In the genomic region with DNA sequence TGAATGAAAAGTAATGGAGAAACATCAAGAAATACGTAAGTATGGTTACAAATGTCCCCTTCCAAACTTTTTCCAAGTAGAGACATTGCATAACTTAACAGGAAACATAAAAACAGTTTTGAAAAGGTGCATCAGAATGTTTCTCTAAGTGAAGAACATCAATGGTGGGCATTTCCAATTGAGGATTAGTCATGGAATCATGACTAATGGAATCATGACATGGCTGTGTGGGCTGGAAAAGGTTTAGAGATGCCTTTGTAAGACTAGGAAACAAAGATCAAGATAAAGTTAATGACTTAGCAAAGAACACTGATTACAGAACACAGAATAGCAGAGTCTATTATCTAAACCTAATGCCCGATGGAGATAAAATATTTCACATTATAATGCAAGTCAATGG, we compare ENCODE assay signal across 2 cellular contexts.
TF ChIP-seq lines count a peak whose summit lies in the region.

No MANE protein-coding gene starts in this region.

TF ChIP-seq in IMR-90, 13 proteins besides CTCF, POLR2A, EP300 and RAD21:
- TF ChIP-seq, protein P1, sequence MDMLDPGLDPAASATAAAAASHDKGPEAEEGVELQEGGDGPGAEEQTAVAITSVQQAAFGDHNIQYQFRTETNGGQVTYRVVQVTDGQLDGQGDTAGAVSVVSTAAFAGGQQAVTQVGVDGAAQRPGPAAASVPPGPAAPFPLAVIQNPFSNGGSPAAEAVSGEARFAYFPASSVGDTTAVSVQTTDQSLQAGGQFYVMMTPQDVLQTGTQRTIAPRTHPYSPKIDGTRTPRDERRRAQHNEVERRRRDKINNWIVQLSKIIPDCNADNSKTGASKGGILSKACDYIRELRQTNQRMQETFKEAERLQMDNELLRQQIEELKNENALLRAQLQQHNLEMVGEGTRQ (IDR thresholded peaks at IDR 0.05; ENCODE audit: low read depth, low read length) = no peak
- TF ChIP-seq CEBPB (IDR thresholded peaks at IDR 0.05; ENCODE audit: low read depth, low read length) = no peak
- peak; percentile 19; the same call in 1 of the 2 replicates for TF ChIP-seq NFE2L2 (IDR thresholded peaks at IDR 0.05; ENCODE audit: low read depth, low read length)
- TF ChIP-seq CHD1 (IDR thresholded peaks at IDR 0.05; ENCODE audit: low read depth, low read length) = no peak
TF ChIP-seq in IMR-90: peak in this region for 1.

TF ChIP-seq in K562, 482 proteins besides CTCF, POLR2A, EP300 and RAD21:
- TF ChIP-seq EGR1 (conservative IDR thresholded peaks at IDR 0.05) = 0 out of 2 replicates have a peak, but pooled peaks have one; percentile 7
- TF ChIP-seq, protein P2, sequence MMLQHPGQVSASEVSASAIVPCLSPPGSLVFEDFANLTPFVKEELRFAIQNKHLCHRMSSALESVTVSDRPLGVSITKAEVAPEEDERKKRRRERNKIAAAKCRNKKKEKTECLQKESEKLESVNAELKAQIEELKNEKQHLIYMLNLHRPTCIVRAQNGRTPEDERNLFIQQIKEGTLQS (IDR thresholded peaks at IDR 0.05) = peak; percentile 31; the same call in 1 of the 2 replicates
- TF ChIP-seq, protein P2 (CRISPR knock-in tag; conservative IDR thresholded peaks at IDR 0.05) = no peak
- no peak for TF ChIP-seq FUS (optimal IDR thresholded peaks at IDR 0.05; ENCODE audit: low read depth, low read length)
- no peak for TF ChIP-seq KAT8 (IDR thresholded peaks at IDR 0.05; ENCODE audit: low read depth)
- TF ChIP-seq FOSL1 (tag; conservative IDR thresholded peaks at IDR 0.05) = 0 out of 2 replicates have a peak, but pooled peaks have one; percentile 25
